ENCODE assay signal across 8 cellular contexts in the genomic region with DNA sequence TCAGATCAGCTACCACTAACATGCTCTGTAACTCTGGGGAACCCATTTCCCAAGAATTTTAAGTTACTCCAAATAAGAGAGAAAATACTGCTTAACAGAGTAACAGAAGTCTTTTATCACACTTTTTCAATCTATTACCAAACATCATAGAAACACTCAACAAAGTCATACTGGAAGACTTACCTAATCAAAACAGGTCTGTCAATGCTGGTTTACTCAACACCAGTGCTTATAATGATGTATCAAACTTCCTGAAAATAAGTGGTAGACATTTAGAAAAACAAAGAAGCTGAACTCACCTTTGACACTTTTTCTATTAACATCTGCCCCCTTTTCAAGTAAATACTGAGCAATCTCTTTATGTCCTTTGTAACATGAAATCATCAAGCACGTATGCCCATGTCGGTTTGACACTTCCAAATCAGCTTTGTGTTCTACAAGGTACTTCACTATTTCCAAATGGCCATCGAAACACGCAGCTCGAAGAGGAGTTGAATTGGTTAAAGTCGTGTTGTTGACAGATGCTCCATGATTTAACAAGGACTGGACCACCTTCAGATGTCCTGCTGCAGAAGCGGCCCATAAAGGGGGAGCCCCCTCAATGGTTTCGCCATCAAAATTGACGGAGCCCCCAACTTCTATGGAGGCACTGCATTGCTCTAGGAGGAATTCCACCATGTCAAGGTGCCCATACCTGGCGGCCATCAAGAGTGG. TPM values are rescaled to one million over a fixed set of nuclear protein-coding genes. Genes with fewer than 3 reads are reported as not detected.
A peak's percentile ranks its signal among the peaks of the same experiment; 100 is the strongest.
DNase-seq lines count a peak whose midpoint lies in the region; ATAC-seq and TF ChIP-seq lines count a peak whose summit lies in the region.

No MANE protein-coding gene starts in this region.

- H3K4me3 ChIP-seq in AG04449 (ENCODE audit: low read depth, low read length) = peak overlapping the region; percentile 78
- H3K4me3 ChIP-seq in mononuclear cell (ENCODE audit: low read length) = peak overlapping the region; percentile 87

- CTCF ChIA-PET in AG04449 (lab: Yijun Ruan, JAX) = interaction anchor here (0.9 to 3.2 kb wide), 8 partner anchors 11 to 234 kb away, joined by 3 to 21 read pairs (median 4); no protein-coding TSS in a partner anchor
- CTCF ChIA-PET in MCF 10A (lab: Yijun Ruan, JAX) = interaction anchor here (0.7 to 4.9 kb wide), 10 partner anchors 11 to 305 kb away, joined by 3 to 26 read pairs (median 4); no protein-coding TSS in a partner anchor

- ATAC-seq in GM18520 (IDR thresholded peaks at IDR 0.05; ENCODE audit: unreplicated experiment) = no peak

- H3K4me3 Mint-ChIP-seq in MCF 10A (ENCODE audit: unreplicated experiment) = peak overlapping the region; percentile 85

- H3K27me3 ChIP-seq in mononuclear cell (ENCODE audit: insufficient read depth, low read length) = no peaks in the 10 kb centered on the region

- no peaks in the 10 kb centered on the region for H3K9me3 Mint-ChIP-seq in MCF 10A (ENCODE audit: unreplicated experiment)

- no peak for TF ChIP-seq CTCF in AG04449 (IDR thresholded peaks at IDR 0.05; ENCODE audit: insufficient read depth, low read length, missing control alignments)
- no peak for TF ChIP-seq CTCF in MCF 10A (IDR thresholded peaks at IDR 0.05; ENCODE audit: unreplicated experiment)

- intact Hi-C loops in MCF 10A (cut with micrococcal nuclease) = loop anchor here (2.0 to 5.0 kb wide), 3 partner anchors 44 to 166 kb away; no protein-coding TSS in a partner anchor

- DNase-seq in AG04449 (ENCODE audit: low read depth, low spot score) = no peak
- peak; percentile 57 for DNase-seq in HT-29 (ENCODE audit: low spot score)
- DNase-seq in MCF 10A (ENCODE audit: unreplicated experiment) = peak; percentile 20
- no peak for DNase-seq in DMS79 treated with DMSO at 0.1 percent for 48 hours (lab: John Stamatoyannopoulos, UW)
- no peak for DNase-seq in stimulated activated CD4-positive, alpha-beta T cell treated with anti-CD3 and anti-CD28 coated beads, Interleukin-15, amount 100 ng/mL, for 24 hours
- no peak for DNase-seq in NCI-H226

- H3K4me1 Mint-ChIP-seq in MCF 10A (ENCODE audit: insufficient read depth, unreplicated experiment) = peaks cover 26% of the 10 kb centered on the region

- no peaks in the 10 kb centered on the region for H3K27me3 Mint-ChIP-seq in MCF 10A (ENCODE audit: insufficient read depth, unreplicated experiment)

- peaks cover 9% of the 10 kb centered on the region for H3K9me3 ChIP-seq in mononuclear cell (ENCODE audit: low read depth, low read length)

- peaks cover 38% of the 10 kb centered on the region for H3K36me3 Mint-ChIP-seq in MCF 10A (ENCODE audit: insufficient read depth, unreplicated experiment)

- peaks cover 41% of the 10 kb centered on the region for H3K4me1 ChIP-seq in mononuclear cell (ENCODE audit: insufficient read depth, low read length)

- no TSS peak for BruUV-seq in MCF 10A (replicated peaks; lab: Mats Ljungman, UMichigan)

- H3K27ac Mint-ChIP-seq in MCF 10A (ENCODE audit: low read depth, unreplicated experiment) = peak overlapping the region; percentile 97

- POLR2A ChIA-PET in AG04449 (lab: Yijun Ruan, JAX) = interaction anchor here (0.8 to 2.5 kb wide), 5 partner anchors 9 to 161 kb away, joined by 3 to 10 read pairs (median 4); no protein-coding TSS in a partner anchor
- POLR2A ChIA-PET in MCF 10A (lab: Yijun Ruan, JAX) = interaction anchor here (0.7 to 4.0 kb wide), 31 partner anchors 8 to 300 kb away, joined by 3 to 45 read pairs (median 6); partner anchors contain the start of genes CCDC112 and TMED7

RNA-seq across cellular contexts. Expression of gene FEM1C, which starts 1.8 kb away (rescaled TPM):
- 6.7 and 7.3 TPM in 2 replicates for total RNA-seq in HT-29 (2014; rRNA removed; shearing (Covaris generic))
- total RNA-seq in MCF 10A (2022) = 10.3 and 12.2 TPM in 2 replicates
- 40.9 TPM for total RNA-seq in mononuclear cell

RNA-seq across cellular contexts. Expression of gene TICAM2, which starts 59.5 kb away (rescaled TPM):
- total RNA-seq in HT-29 (2014; rRNA removed; shearing (Covaris generic)) = 0.47 TPM in 1 of 2 replicates, not detected in the other
- 3.7 and 8.3 TPM in 2 replicates for total RNA-seq in MCF 10A (2022)
- total RNA-seq in mononuclear cell = 1.2 TPM

Comparison
In these comparisons a context has a peak if more than half of its experiments do, and no peak if none do; other contexts are left out.
1. DNase-seq: peak in HT-29 (single experiment) and MCF 10A (single experiment); none in AG04449 (single experiment), DMS79 treated with DMSO at 0.1 percent for 48 hours (single experiment), stimulated activated CD4-positive, alpha-beta T cell treated with anti-CD3 and anti-CD28 coated beads, Interleukin-15, amount 100 ng/mL, for 24 hours (single experiment) and NCI-H226 (single experiment).